Comparison of ENCODE assay signal across 8 cellular contexts in the genomic region with DNA sequence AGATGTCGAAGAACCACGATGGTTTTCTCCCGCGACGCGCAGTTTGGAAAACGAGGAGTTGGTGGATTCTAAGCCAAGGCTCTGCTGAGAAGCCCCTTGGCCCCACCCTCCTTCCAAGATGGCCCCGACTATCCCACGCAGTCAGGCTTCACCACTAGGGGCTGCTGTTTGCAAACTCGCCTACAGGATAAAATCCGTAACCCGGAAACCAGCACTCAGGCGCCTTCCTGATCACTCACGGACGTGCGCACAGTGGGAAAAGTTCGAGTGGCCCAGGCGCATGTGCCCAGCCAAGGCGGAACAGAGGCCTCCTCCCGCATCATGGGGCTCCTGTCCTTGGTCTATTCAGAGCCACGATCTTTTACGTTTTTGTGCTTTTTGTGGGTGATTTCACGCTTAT. TPM values are rescaled to one million over a fixed set of nuclear protein-coding genes. Genes with fewer than 3 reads are reported as not detected.
DNase-seq lines count a peak whose midpoint lies in the region; ATAC-seq, FAIRE-seq and TF ChIP-seq lines count a peak whose summit lies in the region.

No MANE protein-coding gene starts in this region.

- FAIRE-seq in A549 (lab: Jason Lieb, UNC): no peak

- H3K4me3 ChIP-seq in A549 (no peak overlapping the region), GM12875 (ENCODE audit: low read depth, low read length) (no peak overlapping the region), spleen (no peak overlapping the region)

- H3K36me3 ChIP-seq in spleen: peaks cover 0 to 86% (median 51%) of the 10 kb centered on the region in 6 donors

- TF ChIP-seq RAD21 in A549 (conservative IDR thresholded peaks at IDR 0.05 in 1 of 2, IDR thresholded peaks at IDR 0.05 in 1 of 2): peak; percentile 17 to 44; a peak in 2 of 5 replicates

- TF ChIP-seq CTCF in A549 (IDR thresholded peaks at IDR 0.05) (peak; percentile 39), GM12875 (IDR thresholded peaks at IDR 0.05; ENCODE audit: borderline replicate concordance, insufficient read depth, low read depth, low read length) (peak; percentile 86), spleen (IDR thresholded peaks at IDR 0.05 in 8 of 11, conservative IDR thresholded peaks at IDR 0.05 in 3 of 11) (peak; percentile 67 to 89 (median 80))

- intact Hi-C loops in spleen (cut with DNase I; ENCODE audit: low total_unique reads): loop anchor here (10.0 kb wide), 1 partner anchor 50 kb away; no protein-coding TSS in a partner anchor

- H3K27ac ChIP-seq in A549 (no peak overlapping the region), spleen (peak overlapping the region in 5 of 8 donors; percentile 19 to 57 (median 38))

- TF ChIP-seq POLR2A in A549 (IDR thresholded peaks at IDR 0.05; ENCODE audit: low read length): no peak
- no peak for TF ChIP-seq POLR2A in spleen (IDR thresholded peaks at IDR 0.05)

- H3K27me3 ChIP-seq in spleen (replicated peaks in 1 of 7): no peaks in the 10 kb centered on the region

- H3K9me3 ChIP-seq in A549 (no peaks in the 10 kb centered on the region), spleen (no peaks in the 10 kb centered on the region)

- H3K4me1 ChIP-seq in A549 (no peaks in the 10 kb centered on the region), spleen (peaks cover 0 to 18% (median 6%) of the 10 kb centered on the region in 6 donors)

- DNase-seq in A549 (ENCODE audit: low read depth in 1 of 2, low spot score in 1 of 2) (peak; percentile 61 to 64), RPMI7951 (ENCODE audit: low read depth) (peak; percentile 28), anterior cingulate cortex (lab: John Stamatoyannopoulos, UW) (peak in 41 of 58 donors; percentile 4 to 60 (median 24)), hepatic stellate cell (ENCODE audit: low spot score) (peak; percentile 53), spleen (peak; percentile 86), NCI-H187 (lab: John Stamatoyannopoulos, UW) (no peak)

- POLR2A ChIA-PET in A549 (lab: Yijun Ruan, JAX): no interaction called here

- CTCF ChIA-PET in A549 (lab: Yijun Ruan, JAX): interaction anchor here (0.9 to 1.7 kb wide), 4 partner anchors 10 to 48 kb away, joined by 3 to 7 read pairs (median 4); no protein-coding TSS in a partner anchor

- TF ChIP-seq EP300 in A549 (IDR thresholded peaks at IDR 0.05): no peak

- WGBS in A549 (ENCODE audit: missing lambda C conversion rate): 78% methylated on average over 23 of the region's 23 CpGs
- 56 to 83% (median 65%) methylated on average over 20 to 23 of the region's 23 CpGs for whole genome bisulfite sequencing in spleen, 5 donors

- H3K4me2 ChIP-seq in A549: no peak overlapping the region

- ATAC-seq in A549 (peak; percentile 70 to 84; a peak in 5 of 6 replicates), GM19035 (IDR thresholded peaks at IDR 0.05; ENCODE audit: unreplicated experiment) (no peak)

TF ChIP-seq in A549, 52 proteins besides CTCF, POLR2A, EP300 and RAD21 (continues in another document):
- TF ChIP-seq HDAC2 (IDR thresholded peaks at IDR 0.05) (no peak), ZSCAN20 (CRISPR knock-in tag; IDR thresholded peaks at IDR 0.05) (no peak), JUN (IDR thresholded peaks at IDR 0.05) (no peak), MYC (IDR thresholded peaks at IDR 0.05; ENCODE audit: borderline replicate concordance, low read length) (no peak), TP53 (CRISPR knock-in tag; IDR thresholded peaks at IDR 0.05) (no peak), CHD4 (IDR thresholded peaks at IDR 0.05; ENCODE audit: borderline replicate concordance) (no peak), ZNF302 (CRISPR knock-in tag; IDR thresholded peaks at IDR 0.05) (no peak), POLR2AphosphoS2 (conservative IDR thresholded peaks at IDR 0.05; ENCODE audit: low read length) (no peak), ZC3H11A (IDR thresholded peaks at IDR 0.05) (no peak), FOSB (CRISPR knock-in tag; IDR thresholded peaks at IDR 0.05) (no peak), MAFK (IDR thresholded peaks at IDR 0.05; ENCODE audit: partially characterized antibody) (no peak), NPAS2 (CRISPR knock-in tag; IDR thresholded peaks at IDR 0.05; ENCODE audit: borderline replicate concordance) (no peak)
- TF ChIP-seq, protein P1, sequence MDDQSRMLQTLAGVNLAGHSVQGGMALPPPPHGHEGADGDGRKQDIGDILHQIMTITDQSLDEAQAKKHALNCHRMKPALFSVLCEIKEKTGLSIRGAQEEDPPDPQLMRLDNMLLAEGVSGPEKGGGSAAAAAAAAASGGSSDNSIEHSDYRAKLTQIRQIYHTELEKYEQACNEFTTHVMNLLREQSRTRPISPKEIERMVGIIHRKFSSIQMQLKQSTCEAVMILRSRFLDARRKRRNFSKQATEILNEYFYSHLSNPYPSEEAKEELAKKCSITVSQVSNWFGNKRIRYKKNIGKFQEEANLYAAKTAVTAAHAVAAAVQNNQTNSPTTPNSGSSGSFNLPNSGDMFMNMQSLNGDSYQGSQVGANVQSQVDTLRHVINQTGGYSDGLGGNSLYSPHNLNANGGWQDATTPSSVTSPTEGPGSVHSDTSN (IDR thresholded peaks at IDR 0.05): no peak
- TF ChIP-seq, protein P2, sequence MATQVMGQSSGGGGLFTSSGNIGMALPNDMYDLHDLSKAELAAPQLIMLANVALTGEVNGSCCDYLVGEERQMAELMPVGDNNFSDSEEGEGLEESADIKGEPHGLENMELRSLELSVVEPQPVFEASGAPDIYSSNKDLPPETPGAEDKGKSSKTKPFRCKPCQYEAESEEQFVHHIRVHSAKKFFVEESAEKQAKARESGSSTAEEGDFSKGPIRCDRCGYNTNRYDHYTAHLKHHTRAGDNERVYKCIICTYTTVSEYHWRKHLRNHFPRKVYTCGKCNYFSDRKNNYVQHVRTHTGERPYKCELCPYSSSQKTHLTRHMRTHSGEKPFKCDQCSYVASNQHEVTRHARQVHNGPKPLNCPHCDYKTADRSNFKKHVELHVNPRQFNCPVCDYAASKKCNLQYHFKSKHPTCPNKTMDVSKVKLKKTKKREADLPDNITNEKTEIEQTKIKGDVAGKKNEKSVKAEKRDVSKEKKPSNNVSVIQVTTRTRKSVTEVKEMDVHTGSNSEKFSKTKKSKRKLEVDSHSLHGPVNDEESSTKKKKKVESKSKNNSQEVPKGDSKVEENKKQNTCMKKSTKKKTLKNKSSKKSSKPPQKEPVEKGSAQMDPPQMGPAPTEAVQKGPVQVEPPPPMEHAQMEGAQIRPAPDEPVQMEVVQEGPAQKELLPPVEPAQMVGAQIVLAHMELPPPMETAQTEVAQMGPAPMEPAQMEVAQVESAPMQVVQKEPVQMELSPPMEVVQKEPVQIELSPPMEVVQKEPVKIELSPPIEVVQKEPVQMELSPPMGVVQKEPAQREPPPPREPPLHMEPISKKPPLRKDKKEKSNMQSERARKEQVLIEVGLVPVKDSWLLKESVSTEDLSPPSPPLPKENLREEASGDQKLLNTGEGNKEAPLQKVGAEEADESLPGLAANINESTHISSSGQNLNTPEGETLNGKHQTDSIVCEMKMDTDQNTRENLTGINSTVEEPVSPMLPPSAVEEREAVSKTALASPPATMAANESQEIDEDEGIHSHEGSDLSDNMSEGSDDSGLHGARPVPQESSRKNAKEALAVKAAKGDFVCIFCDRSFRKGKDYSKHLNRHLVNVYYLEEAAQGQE (IDR thresholded peaks at IDR 0.05): no peak

RNA-seq across cellular contexts. Expression of a gene that starts 19.2 kb away (rescaled TPM):
- 111 and 136 TPM in 2 replicates for polyA plus RNA-seq in A549 (2011; rRNA removed)
- polyA plus RNA-seq in A549 (2012; cell fraction: cytosol; rRNA removed): 193 and 197 TPM in 2 replicates
- 82.8 and 84.5 TPM in 2 replicates for polyA plus RNA-seq in A549 (2012; cell fraction: nucleus; rRNA removed)
- polyA plus RNA-seq in A549 (2017; fragmentation: RNase III; extraction: RNeasy Plus Mini Kit Qiagen cat#74134 plus additional on column Dnase treatment): 152 to 167 TPM (median 159 TPM) in 3 replicates
- polyA minus RNA-seq in A549 (2011; rRNA and poly(A)+ RNA removed): 19.2 and 23.4 TPM in 2 replicates
- total RNA-seq in RPMI7951 (2014; rRNA removed; shearing (Covaris generic)): 124 and 144 TPM in 2 replicates
- 100 to 1,000 TPM in 4 of 7 donors, 10 to 100 TPM in 3; 40.9 to 165 (median 129) TPM for total RNA-seq in spleen
- 100 to 1,000 TPM in 2 of 3 donors, 10 to 100 TPM in 1; 93.4 to 153 (median 145) TPM for polyA plus RNA-seq in spleen

RNA-seq across cellular contexts. Expression of a gene that starts 28.0 kb away (rescaled TPM):
- polyA plus RNA-seq in A549 (2011; rRNA removed): 21.3 and 25.6 TPM in 2 replicates
- polyA plus RNA-seq in A549 (2012; cell fraction: cytosol; rRNA removed): 69.3 and 115 TPM in 2 replicates
- 120 and 225 TPM in 2 replicates for polyA plus RNA-seq in A549 (2012; cell fraction: nucleus; rRNA removed)
- polyA plus RNA-seq in A549 (2017; fragmentation: RNase III; extraction: RNeasy Plus Mini Kit Qiagen cat#74134 plus additional on column Dnase treatment): 49.5 to 55.9 TPM (median 52.6 TPM) in 3 replicates
- polyA minus RNA-seq in A549 (2011; rRNA and poly(A)+ RNA removed): 10.7 and 18.9 TPM in 2 replicates
- total RNA-seq in RPMI7951 (2014; rRNA removed; shearing (Covaris generic)): 60.9 and 62.7 TPM in 2 replicates
- total RNA-seq in spleen: 100 to 1,000 TPM in 5 of 7 donors, 10 to 100 TPM in 2; 79.2 to 135 (median 107) TPM
- 10 to 100 TPM; 81.0 to 96.5 (median 88.9) TPM for polyA plus RNA-seq in spleen

RNA-seq across cellular contexts. Expression of a gene that starts 31.8 kb away (rescaled TPM):
- 22.7 and 23.3 TPM in 2 replicates for polyA plus RNA-seq in A549 (2011; rRNA removed)
- 50.2 and 74.9 TPM in 2 replicates for polyA plus RNA-seq in A549 (2012; cell fraction: cytosol; rRNA removed)
- polyA plus RNA-seq in A549 (2012; cell fraction: nucleus; rRNA removed): 112 and 145 TPM in 2 replicates
- 35.1 to 41.4 TPM (median 39.2 TPM) in 3 replicates for polyA plus RNA-seq in A549 (2017; fragmentation: RNase III; extraction: RNeasy Plus Mini Kit Qiagen cat#74134 plus additional on column Dnase treatment)
- polyA minus RNA-seq in A549 (2011; rRNA and poly(A)+ RNA removed): 24.3 and 28.8 TPM in 2 replicates
- 55.2 and 63.2 TPM in 2 replicates for total RNA-seq in RPMI7951 (2014; rRNA removed; shearing (Covaris generic))
- 10 to 100 TPM; 57.4 to 80.9 (median 74.3) TPM for total RNA-seq in spleen
- polyA plus RNA-seq in spleen: 100 to 1,000 TPM in 1 of 3 donors, 10 to 100 TPM in 2; 62.2 to 177 (median 89.3) TPM

RNA-seq across cellular contexts. Expression of a gene that starts 56.3 kb away (rescaled TPM):
- 1.4 and 2.1 TPM in 2 replicates for polyA plus RNA-seq in A549 (2011; rRNA removed)
- polyA plus RNA-seq in A549 (2012; cell fraction: cytosol; rRNA removed): 6.7 and 13.1 TPM in 2 replicates
- polyA plus RNA-seq in A549 (2012; cell fraction: nucleus; rRNA removed): 5.6 and 10.5 TPM in 2 replicates
- 6.6 to 7.5 TPM (median 7.1 TPM) in 3 replicates for polyA plus RNA-seq in A549 (2017; fragmentation: RNase III; extraction: RNeasy Plus Mini Kit Qiagen cat#74134 plus additional on column Dnase treatment)
- polyA minus RNA-seq in A549 (2011; rRNA and poly(A)+ RNA removed): 2.9 and 4.6 TPM in 2 replicates
- total RNA-seq in RPMI7951 (2014; rRNA removed; shearing (Covaris generic)): 8.4 and 18.9 TPM in 2 replicates
- total RNA-seq in spleen: 10 to 100 TPM in 1 of 7 donors, 1 to 10 TPM in 6; 5.4 to 11.7 (median 6.7) TPM
- 1 to 10 TPM in 2 of 3 donors, under 1 TPM in 1; 0.87 to 2.7 (median 2.0) TPM for polyA plus RNA-seq in spleen

Comparison
In these comparisons a context has a peak if more than half of its experiments do, and no peak if none do; other contexts are left out.
1. DNase-seq: peak in A549 (2 of 2), RPMI7951 (single experiment), anterior cingulate cortex (41 of 58), hepatic stellate cell (single experiment) and spleen (single experiment); none in NCI-H187 (0 of 2).
2. H3K27ac ChIP-seq: peak in spleen (5 of 8); none in A549 (0 of 2).
3. Peak in every context shown above with its lines, with median percentiles within 50 percentile points of each other: CTCF ChIP-seq.